In the genomic region with DNA sequence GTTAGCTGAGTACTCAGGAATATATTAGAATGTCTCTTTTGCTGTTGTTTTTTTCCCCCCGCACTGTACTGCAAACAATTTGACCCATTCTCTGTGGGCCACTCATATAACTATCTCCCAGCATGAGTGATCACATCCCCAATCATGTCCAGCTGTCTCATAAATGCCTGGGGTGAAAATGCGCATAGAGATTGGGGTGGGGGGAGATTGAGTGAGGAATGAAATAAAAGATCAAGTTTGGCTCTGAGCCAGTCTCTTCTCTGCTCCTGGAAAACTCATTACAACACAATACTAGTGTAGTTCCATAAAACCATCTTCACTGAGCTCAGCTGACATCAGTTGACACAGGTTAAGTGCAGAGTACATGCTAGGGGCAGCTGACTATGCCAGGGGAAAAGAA, we compare ENCODE assay signal across 14 cellular contexts.
"Had no signal": no experiment of that assay in that cellular context is flagged by ENCODE, and none has a peak within 500 bp of the region (broad histone marks: within the 10 kb centered on the region; RNA-seq: fewer than 3 reads in every experiment).

No MANE protein-coding gene starts in this region.

- H3K4me3 ChIP-seq: hepatocyte, sigmoid colon, thyroid gland had no signal

- H3K4me1 ChIP-seq: parathyroid adenoma, sigmoid colon had no signal

- H3K9me3 ChIP-seq: sigmoid colon, thyroid gland had no signal

- ATAC-seq: activated CD4-positive, alpha-beta T cell treated with anti-CD3 and anti-CD28 coated beads for 36 hours; activated CD8-positive, alpha-beta memory T cell treated with anti-CD3 and anti-CD28 coated beads, Interleukin-2, amount 10 ng/mL, durations not matched to agents 7 days and 5 days; activated T-helper 17 cell treated with anti-CD3 and anti-CD28 coated beads, Interleukin-2, amount 50 U/mL, for 72 hours; effector memory CD8-positive, alpha-beta T cell; stimulated activated naive B cell treated with anti-CD40 and anti-IgM and Interleukin-4, amounts not matched to agents 10 μg/mL and 1 μg/mL and 100 μg/mL, for 72 hours; WTC11 had no signal

- DNase-seq: activated CD4-positive, alpha-beta memory T cell treated with anti-CD3 and anti-CD28 coated beads for 36 hours; activated CD4-positive, alpha-beta T cell treated with anti-CD3 and anti-CD28 coated beads for 36 hours; activated CD8-positive, alpha-beta memory T cell treated with anti-CD3 and anti-CD28 coated beads, Interleukin-2, amount 10 ng/mL, durations not matched to agents 7 days and 5 days; activated naive CD4-positive, alpha-beta T cell; activated naive CD8-positive, alpha-beta T cell treated with anti-CD3 and anti-CD28 coated beads for 36 hours; amniotic stem cell; effector memory CD8-positive, alpha-beta T cell; sigmoid colon; stimulated activated naive B cell treated with anti-CD40 and anti-IgM and Interleukin-4, amounts not matched to agents 10 μg/mL and 1 μg/mL and 100 μg/mL, for 72 hours; thyroid gland had no signal

- H3K27me3 ChIP-seq: hepatocyte, sigmoid colon, thyroid gland had no signal

- H3K36me3 ChIP-seq: sigmoid colon, thyroid gland had no signal
